ENCODE assay signal across 14 cellular contexts in genomic region chr11:86211619-86212018, GRCh38. TPM values are rescaled to one million over a fixed set of nuclear protein-coding genes. Genes with fewer than 3 reads are reported as not detected.
A peak's percentile ranks its signal among the peaks of the same experiment; 100 is the strongest.
DNase-seq lines count a peak whose midpoint lies in the region; ATAC-seq and TF ChIP-seq lines count a peak whose summit lies in the region.
"Had no signal": no experiment of that assay in that cellular context is flagged by ENCODE, and none has a peak within 500 bp of the region (broad histone marks: within the 10 kb centered on the region; RNA-seq: fewer than 3 reads in every experiment).

No MANE protein-coding gene starts in this region.

- in situ Hi-C loops in HAP-1 (cut with MboI; ENCODE audit: low sequenced_read_pairs), result no loop called here

- H3K4me1 ChIP-seq in Caco-2 (peaks cover 40% of the 10 kb centered on the region), HAP-1 (no peaks in the 10 kb centered on the region)

- intact Hi-C loops in Caco-2 (cut with micrococcal nuclease; ENCODE audit: unreplicated experiment), result no loop called here

- BruUV-seq in Caco-2 (replicated peaks; lab: Mats Ljungman, UMichigan), result no TSS peak

- peaks cover 45 to 48% of the 10 kb centered on the region in 2 donors for H3K4me1 Mint-ChIP-seq in natural killer cell treated with Interleukin-12 subunit alpha and Interleukin-12 subunit beta and Interleukin-15 and Interleukin-18, amount 100 ng/mL, for 72 hours (ENCODE audit: low read depth in 2 of 2)
- peaks cover 49% of the 10 kb centered on the region for H3K4me1 Mint-ChIP-seq in Caco-2 (ENCODE audit: low read depth, unreplicated experiment)
- H3K4me1 Mint-ChIP-seq: brain had no signal

- no peak overlapping the region for H3K4me3 Mint-ChIP-seq in natural killer cell treated with Interleukin-12 subunit alpha and Interleukin-12 subunit beta and Interleukin-15 and Interleukin-18, amount 100 ng/mL, for 72 hours
- H3K4me3 Mint-ChIP-seq in Caco-2 (ENCODE audit: unreplicated experiment), result no peak overlapping the region
- H3K4me3 Mint-ChIP-seq: brain had no signal

- CTCF ChIA-PET in Caco-2 (lab: Charles Lee), result interaction anchor here (1.1 kb wide), 1 partner anchor 18 kb away, joined by 4 read pairs; no protein-coding TSS in a partner anchor

- no peak overlapping the region for H3K4me3 ChIP-seq in Caco-2 (ENCODE audit: low read depth, low read length)
- no peak overlapping the region for H3K4me3 ChIP-seq in HAP-1
- H3K4me3 ChIP-seq: ovary had no signal

- no peaks in the 10 kb centered on the region for H3K27me3 Mint-ChIP-seq in natural killer cell treated with Interleukin-12 subunit alpha and Interleukin-12 subunit beta and Interleukin-15 and Interleukin-18, amount 100 ng/mL, for 72 hours
- no peaks in the 10 kb centered on the region for H3K27me3 Mint-ChIP-seq in Caco-2 (ENCODE audit: insufficient read depth, unreplicated experiment)
- H3K27me3 Mint-ChIP-seq: brain had no signal

- POLR2A ChIA-PET in Caco-2 (lab: Charles Lee), result no interaction called here

- DNase-seq in NCI-H1105 treated with DMSO at 0.1 percent for 48 hours (lab: John Stamatoyannopoulos, UW) (peak; percentile 30), Caco-2 (no peak), hepatic stellate cell (ENCODE audit: low spot score) (no peak), HAP-1 (ENCODE audit: low spot score in 2 of 2) (no peak)
- no peak for DNase-seq in natural killer cell treated with Interleukin-12 subunit alpha and Interleukin-12 subunit beta and Interleukin-15 and Interleukin-18, amount 100 ng/mL, for 72 hours (ENCODE audit: low spot score)
- DNase-seq: C1 segment of cervical spinal cord; ovary; SK-N-SH; stimulated activated CD4-positive, alpha-beta T cell treated with anti-CD3 and anti-CD28 coated beads, Interleukin-2, amount 100 ng/mL, for 24 hours; stimulated activated naive CD4-positive, alpha-beta T cell treated with Interleukin-2 at 50 U/mL for 16 hours had no signal

- ATAC-seq in GM18502 (IDR thresholded peaks at IDR 0.05; ENCODE audit: poor library complexity, unreplicated experiment) (peak; percentile 53), GM19035 (IDR thresholded peaks at IDR 0.05; ENCODE audit: unreplicated experiment) (peak; percentile 59), HG02678 (IDR thresholded peaks at IDR 0.05; ENCODE audit: unreplicated experiment) (peak; percentile 45)
- no peak for ATAC-seq in natural killer cell treated with Interleukin-12 subunit alpha and Interleukin-12 subunit beta and Interleukin-15 and Interleukin-18, amount 100 ng/mL, for 72 hours

- no peaks in the 10 kb centered on the region for H3K36me3 ChIP-seq in Caco-2 (ENCODE audit: control insufficient read depth, insufficient read depth, low read length)
- no peaks in the 10 kb centered on the region for H3K36me3 ChIP-seq in HAP-1 (replicated peaks)
- H3K36me3 ChIP-seq: ovary had no signal

- H3K27ac Mint-ChIP-seq in natural killer cell treated with Interleukin-12 subunit alpha and Interleukin-12 subunit beta and Interleukin-15 and Interleukin-18, amount 100 ng/mL, for 72 hours, result peak overlapping the region in 1 of 2 donors; percentile 72
- H3K27ac Mint-ChIP-seq in Caco-2 (ENCODE audit: unreplicated experiment), result no peak overlapping the region
- H3K27ac Mint-ChIP-seq: brain had no signal

- H3K27me3 ChIP-seq in Caco-2 (replicated peaks; ENCODE audit: control insufficient read depth, insufficient read depth, low read length), result no peaks in the 10 kb centered on the region
- H3K27me3 ChIP-seq in HAP-1 (ENCODE audit: low read depth), result no peaks in the 10 kb centered on the region
- H3K27me3 ChIP-seq: ovary had no signal

- peaks cover 6% of the 10 kb centered on the region for H3K9me3 Mint-ChIP-seq in natural killer cell treated with Interleukin-12 subunit alpha and Interleukin-12 subunit beta and Interleukin-15 and Interleukin-18, amount 100 ng/mL, for 72 hours
- no peaks in the 10 kb centered on the region for H3K9me3 Mint-ChIP-seq in Caco-2 (ENCODE audit: unreplicated experiment)
- H3K9me3 Mint-ChIP-seq: brain had no signal

- TF ChIP-seq CTCF in Caco-2 (IDR thresholded peaks at IDR 0.05; ENCODE audit: insufficient read depth in 1 of 2, low read depth in 1 of 2, low read length in 1 of 2, severe bottlenecking in 1 of 2, unreplicated experiment in 1 of 2), result no peak

- H3K36me3 Mint-ChIP-seq in natural killer cell treated with Interleukin-12 subunit alpha and Interleukin-12 subunit beta and Interleukin-15 and Interleukin-18, amount 100 ng/mL, for 72 hours, result no peaks in the 10 kb centered on the region
- peaks cover 11% of the 10 kb centered on the region for H3K36me3 Mint-ChIP-seq in Caco-2 (ENCODE audit: insufficient read depth, unreplicated experiment)
- H3K36me3 Mint-ChIP-seq: brain had no signal

- H3K9me3 ChIP-seq in Caco-2 (no peaks in the 10 kb centered on the region), HAP-1 (no peaks in the 10 kb centered on the region)
- H3K9me3 ChIP-seq: ovary, SK-N-SH had no signal

RNA-seq across cellular contexts. Expression of gene EED, which starts 32.9 kb away (rescaled TPM):
- total RNA-seq in natural killer cell treated with Interleukin-12 subunit alpha and Interleukin-12 subunit beta and Interleukin-15 and Interleukin-18, amount 100 ng/mL, for 72 hours, result 100 to 1,000 TPM in 1 of 2 donors, 10 to 100 TPM in 1; 89.3 to 143 TPM
- total RNA-seq in Caco-2 (2022), result 68.3 and 75.5 TPM in 2 replicates

Comparison
In these comparisons a context has a peak if more than half of its experiments do, and no peak if none do; other contexts are left out.
1. ATAC-seq: peak in GM18502 (single experiment), GM19035 (single experiment) and HG02678 (single experiment); none in natural killer cell treated with Interleukin-12 subunit alpha and Interleukin-12 subunit beta and Interleukin-15 and Interleukin-18, amount 100 ng/mL, for 72 hours (0 of 2).